32 cellular contexts compared by ENCODE assay signal in the genomic region with DNA sequence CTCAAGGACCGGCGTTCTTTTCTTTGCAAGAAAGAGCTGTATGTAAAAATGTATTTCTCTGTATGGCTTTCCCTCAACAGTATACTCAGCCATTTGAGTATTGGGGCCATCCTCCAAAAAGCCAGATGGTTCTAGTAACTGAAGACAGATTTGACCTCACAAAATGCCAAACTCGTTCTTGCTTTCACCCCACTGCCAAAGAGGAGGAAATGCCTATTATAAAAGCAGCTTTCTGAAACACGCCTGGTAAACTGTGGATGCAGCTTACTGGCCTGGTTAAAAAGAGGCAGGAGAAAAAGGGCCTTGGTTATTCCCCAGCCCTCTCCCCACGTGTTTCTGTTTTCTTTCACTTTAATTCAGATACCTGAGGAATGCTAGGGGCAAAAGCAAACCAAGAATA. TPM values are rescaled to one million over a fixed set of nuclear protein-coding genes. Genes with fewer than 3 reads are reported as not detected.
"Had no signal": no experiment of that assay in that cellular context is flagged by ENCODE, and none has a peak within 500 bp of the region (broad histone marks: within the 10 kb centered on the region; RNA-seq: fewer than 3 reads in every experiment).

No MANE protein-coding gene starts in this region.

- H3K27ac ChIP-seq: ascending aorta, cardiac muscle cell, VCaP had no signal

- H3K4me3 ChIP-seq: ascending aorta, cardiac muscle cell had no signal

- DNase-seq: activated B cell treated with CpG ODN at 0.5 μM for 24 hours; activated CD4-positive, alpha-beta memory T cell treated with anti-CD3 and anti-CD28 coated beads for 36 hours; activated CD4-positive, alpha-beta T cell treated with anti-CD3 and anti-CD28 coated beads for 4 hours; activated CD4-positive, alpha-beta T cell treated with anti-CD3 and anti-CD28 coated beads, Interleukin-2, amount 10 ng/mL, durations not matched to agents 24 days and 14 days; activated CD4-positive, alpha-beta T cell treated with anti-CD3 and anti-CD28 coated beads, Interleukin-2, amount 50 U/mL, for 1 hour; activated CD4-positive, alpha-beta T cell treated with anti-CD3 and anti-CD28 coated beads, Interleukin-2, amount 50 U/mL, for 4 hours; activated CD4-positive, CD25-positive, alpha-beta regulatory T cell treated with anti-CD3 and anti-CD28 coated beads, Interleukin-2, amount 50 U/mL, for 72 hours; activated CD8-positive, alpha-beta memory T cell treated with anti-CD3 and anti-CD28 coated beads, Interleukin-2, amount 50 U/mL, for 4 hours; activated CD8-positive, alpha-beta T cell treated with anti-CD3 and anti-CD28 coated beads for 36 hours; activated effector memory CD4-positive, alpha-beta T cell treated with anti-CD3 and anti-CD28 coated beads, Interleukin-2, amount 50 U/mL, for 16 hours; activated gamma-delta T cell treated with Interleukin-2 at 50 U/mL for 16 hours; activated naive CD4-positive, alpha-beta T cell; activated naive CD4-positive, alpha-beta T cell treated with anti-CD3 and anti-CD28 coated beads for 36 hours; activated naive CD4-positive, alpha-beta T cell treated with anti-CD3 and anti-CD28 coated beads, Interleukin-2, amount 50 U/mL, for 16 hours; activated naive CD8-positive, alpha-beta T cell treated with anti-CD3 and anti-CD28 coated beads for 36 hours; activated T-cell treated with anti-CD3 and anti-CD28 coated beads for 4 hours; activated T-cell treated with anti-CD3 and anti-CD28 coated beads, Interleukin-2, amount 50 U/mL, for 1 hour; activated T-cell treated with anti-CD3 and anti-CD28 coated beads, Interleukin-2, amount 50 U/mL, for 4 hours; activated T-cell treated with anti-CD3 and anti-CD28 coated beads, Interleukin-2, amount 50 U/mL, for 72 hours; amygdala; anterior cingulate cortex; T-helper 1 cell; T-helper 2 cell; T-helper 9 cell had no signal

- H3K4me1 ChIP-seq: ascending aorta had no signal

- H3K9me3 ChIP-seq: ascending aorta had no signal

- H3K36me3 ChIP-seq: ascending aorta, cardiac muscle cell had no signal

- H3K27me3 ChIP-seq: ascending aorta, cardiac muscle cell had no signal

RNA-seq across cellular contexts. Expression of a gene that starts 7.7 kb away (rescaled TPM):
- total RNA-seq: activated B cell treated with CpG ODN at 0.5 μM for 24 hours; activated CD4-positive, alpha-beta memory T cell treated with anti-CD3 and anti-CD28 coated beads for 36 hours; activated CD4-positive, alpha-beta T cell treated with anti-CD3 and anti-CD28 coated beads, Interleukin-2, amount 10 ng/mL, durations not matched to agents 24 days and 14 days; activated CD8-positive, alpha-beta memory T cell treated with anti-CD3 and anti-CD28 coated beads for 36 hours; activated CD8-positive, alpha-beta T cell treated with anti-CD3 and anti-CD28 coated beads for 36 hours; activated naive CD4-positive, alpha-beta T cell treated with anti-CD3 and anti-CD28 coated beads for 36 hours; activated naive CD4-positive, alpha-beta T cell treated with anti-CD3 and anti-CD28 coated beads, Interleukin-2, amount 50 U/mL, for 72 hours; activated naive CD8-positive, alpha-beta T cell treated with anti-CD3 and anti-CD28 coated beads for 36 hours; activated T-cell treated with anti-CD3 and anti-CD28 coated beads, Interleukin-2, amount 50 U/mL, for 4 hours; activated T-cell treated with anti-CD3 and anti-CD28 coated beads, Interleukin-2, amount 50 U/mL, for 72 hours; activated T-helper 1 cell treated with anti-CD3 and anti-CD28 coated beads, Interleukin-12 subunit alpha, Interleukin-12 subunit beta, Interleukin-2, Interleukin-4 antibody, amounts not matched to agents 30 ng/mL and 10 ng/mL and 1 ng/mL, durations not matched to agents 14 hours and 24 hours and 36 hours; activated T-helper 17 cell treated with anti-CD3 and anti-CD28 coated beads, Interleukin-2, amount 50 U/mL, for 72 hours; ascending aorta; bronchial epithelial cell; cardiac muscle cell had no signal
